Comparison of ENCODE assay signal across 11 cellular contexts in the genomic region with DNA sequence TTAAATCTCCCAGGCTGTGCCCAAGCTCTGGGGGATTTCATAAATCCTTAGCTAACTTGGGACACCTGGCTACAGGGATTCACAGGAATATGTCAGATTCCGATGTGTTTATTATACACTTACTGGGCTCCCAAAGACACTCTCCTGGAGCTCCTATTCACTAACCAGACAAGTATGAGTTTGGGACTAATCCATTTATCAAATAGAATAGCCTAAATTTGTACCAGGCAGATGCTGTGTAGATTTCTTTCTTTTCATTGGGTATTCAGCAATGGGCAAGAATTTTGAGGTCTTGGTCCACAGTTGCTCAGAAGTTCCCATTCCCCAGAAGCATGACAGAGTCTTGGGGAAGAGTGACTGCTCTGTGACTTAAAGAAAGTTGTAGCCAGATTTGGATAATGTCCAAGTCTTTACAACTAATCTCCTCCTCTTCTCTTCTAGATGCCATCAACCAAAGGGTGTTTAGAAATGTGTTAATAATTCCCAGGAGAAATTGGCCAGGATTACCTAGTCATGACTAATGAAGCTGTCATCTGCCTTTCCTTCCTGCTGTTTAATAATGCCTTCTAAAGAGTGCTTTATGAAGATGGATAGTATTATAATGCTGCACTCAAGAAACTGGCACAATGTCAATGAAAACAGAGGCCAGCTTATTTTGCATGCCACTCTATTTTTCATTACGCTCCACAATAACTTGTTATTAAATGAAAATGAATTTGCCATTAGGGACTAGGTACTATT.
DNase-seq lines count a peak whose midpoint lies in the region; TF ChIP-seq lines count a peak whose summit lies in the region.
"Had no signal": no experiment of that assay in that cellular context is flagged by ENCODE, and none has a peak within 500 bp of the region (broad histone marks: within the 10 kb centered on the region; RNA-seq: fewer than 3 reads in every experiment).

No MANE protein-coding gene starts in this region.

- H3K9me3 ChIP-seq in HEK293 (ENCODE audit: control insufficient read depth, insufficient read depth, low read depth, low read length), result no peaks in the 10 kb centered on the region
- H3K9me3 ChIP-seq in osteoblast (ENCODE audit: low read depth, low read length), result no peaks in the 10 kb centered on the region

- no peaks in the 10 kb centered on the region for H3K79me2 ChIP-seq in osteoblast (ENCODE audit: insufficient read depth, low read length)

- H3K4me2 ChIP-seq in osteoblast (ENCODE audit: insufficient read depth, low read length), result peak overlapping the region; percentile 22

- no peaks in the 10 kb centered on the region for H4K20me1 ChIP-seq in osteoblast (ENCODE audit: insufficient read depth, low read length)

- H3K4me3 ChIP-seq in HEK293 (ENCODE audit: low read depth, low read length), result no peak overlapping the region
- H3K4me3 ChIP-seq in choroid plexus epithelial cell (ENCODE audit: low read depth, low read length), result no peak overlapping the region
- H3K4me3 ChIP-seq in osteoblast (ENCODE audit: insufficient read depth, low read length), result no peak overlapping the region
- H3K4me3 ChIP-seq: K562 had no signal

- no peak overlapping the region for H2AFZ ChIP-seq in osteoblast (ENCODE audit: low read length)

- TF ChIP-seq CTCF in HEK293 (tag by site-specific recombination; IDR thresholded peaks at IDR 0.05) (no peak), choroid plexus epithelial cell (conservative IDR thresholded peaks at IDR 0.05; ENCODE audit: low read depth, low read length) (no peak), osteoblast (IDR thresholded peaks at IDR 0.05; ENCODE audit: extremely low read depth, low read depth, low read length) (no peak), GM13977 (IDR thresholded peaks at IDR 0.05; ENCODE audit: extremely low read depth, insufficient read depth, missing control alignments) (no peak)

- in situ Hi-C loops in GM13977 (cut with MboI; ENCODE audit: low pct_unique_long_range_greater_than_20kb, low sequenced_read_pairs, unreplicated experiment), result no loop called here

- peak; percentile 89 for DNase-seq in NCI-H524 treated with DMSO at 0.1 percent for 48 hours (lab: John Stamatoyannopoulos, UW)
- DNase-seq in choroid plexus epithelial cell (ENCODE audit: low read depth), result peak; percentile 63
- DNase-seq in osteoblast (ENCODE audit: insufficient read length, low spot score, missing footprints), result no peak
- DNase-seq in cortex of kidney (lab: John Stamatoyannopoulos, UW), result no peak
- DNase-seq in stimulated activated naive CD4-positive, alpha-beta T cell (lab: John Stamatoyannopoulos, UW), result no peak
- DNase-seq in inferior parietal cortex (ENCODE audit: extremely low spot score), result no peak
- no peak for DNase-seq in GM13977 (ENCODE audit: low spot score)
- DNase-seq: activated CD4-positive, CD25-positive, alpha-beta regulatory T cell treated with anti-CD3 and anti-CD28 coated beads, Interleukin-2, amount 50 U/mL, for 72 hours; OCI-M1 had no signal

- no peaks in the 10 kb centered on the region for H3K27me3 ChIP-seq in osteoblast (ENCODE audit: insufficient read depth, low read length)

- H3K4me1 ChIP-seq in HEK293 (ENCODE audit: control insufficient read depth, insufficient read depth, low read length) (peaks cover 6% of the 10 kb centered on the region), osteoblast (ENCODE audit: insufficient read depth, low read length) (peaks cover 19% of the 10 kb centered on the region)

- H3K36me3 ChIP-seq in HEK293 (ENCODE audit: control insufficient read depth in 2 of 2, insufficient read depth in 1 of 2, low read length in 2 of 2) (no peaks in the 10 kb centered on the region), osteoblast (ENCODE audit: insufficient read depth, low read length) (no peaks in the 10 kb centered on the region)

- H3K27ac ChIP-seq in HEK293 (ENCODE audit: extremely low read depth, low read depth, low read length) (no peak overlapping the region), osteoblast (ENCODE audit: low read depth, low read length) (peak overlapping the region; percentile 15)

- CTCF ChIA-PET in HEK293 (lab: Yijun Ruan, JAX), result interaction anchor here (0.6 to 2.9 kb wide), 5 partner anchors 13 to 291 kb away, joined by 3 to 21 read pairs (median 4); no protein-coding TSS in a partner anchor

- POLR2A ChIA-PET in HEK293 (lab: Yijun Ruan, JAX), result interaction anchor here (1.1 kb wide), 1 partner anchor 12 kb away, joined by 7 read pairs; no protein-coding TSS in a partner anchor

TF ChIP-seq in HEK293, 187 proteins besides CTCF, POLR2A, EP300 and RAD21 (continues in another document):
- TF ChIP-seq FEZF1 (tag by site-specific recombination; IDR thresholded peaks at IDR 0.05) (peak; percentile 98), GLI4 (tag by site-specific recombination; IDR thresholded peaks at IDR 0.05) (no peak), SCRT1 (tag by site-specific recombination; IDR thresholded peaks at IDR 0.05; ENCODE audit: borderline replicate concordance) (0 out of 2 replicates have a peak, but pooled peaks have one; percentile 29), ZNF585B (tag by site-specific recombination; IDR thresholded peaks at IDR 0.05) (no peak), ZNF837 (tag by site-specific recombination; IDR thresholded peaks at IDR 0.05) (no peak), ZBTB1 (tag by site-specific recombination; IDR thresholded peaks at IDR 0.05) (peak; percentile 83; the same call in 1 of the 2 replicates), ZNF501 (tag by site-specific recombination; IDR thresholded peaks at IDR 0.05) (peak; percentile 76; the same call in 1 of the 2 replicates), GFI1B (tag by site-specific recombination; IDR thresholded peaks at IDR 0.05) (peak; percentile 95), ZNF214 (tag by site-specific recombination; IDR thresholded peaks at IDR 0.05; ENCODE audit: borderline replicate concordance) (no peak; the same call in 1 of the 2 replicates), GLIS1 (tag by site-specific recombination; IDR thresholded peaks at IDR 0.05) (peak; percentile 61)
- TF ChIP-seq, protein P1, sequence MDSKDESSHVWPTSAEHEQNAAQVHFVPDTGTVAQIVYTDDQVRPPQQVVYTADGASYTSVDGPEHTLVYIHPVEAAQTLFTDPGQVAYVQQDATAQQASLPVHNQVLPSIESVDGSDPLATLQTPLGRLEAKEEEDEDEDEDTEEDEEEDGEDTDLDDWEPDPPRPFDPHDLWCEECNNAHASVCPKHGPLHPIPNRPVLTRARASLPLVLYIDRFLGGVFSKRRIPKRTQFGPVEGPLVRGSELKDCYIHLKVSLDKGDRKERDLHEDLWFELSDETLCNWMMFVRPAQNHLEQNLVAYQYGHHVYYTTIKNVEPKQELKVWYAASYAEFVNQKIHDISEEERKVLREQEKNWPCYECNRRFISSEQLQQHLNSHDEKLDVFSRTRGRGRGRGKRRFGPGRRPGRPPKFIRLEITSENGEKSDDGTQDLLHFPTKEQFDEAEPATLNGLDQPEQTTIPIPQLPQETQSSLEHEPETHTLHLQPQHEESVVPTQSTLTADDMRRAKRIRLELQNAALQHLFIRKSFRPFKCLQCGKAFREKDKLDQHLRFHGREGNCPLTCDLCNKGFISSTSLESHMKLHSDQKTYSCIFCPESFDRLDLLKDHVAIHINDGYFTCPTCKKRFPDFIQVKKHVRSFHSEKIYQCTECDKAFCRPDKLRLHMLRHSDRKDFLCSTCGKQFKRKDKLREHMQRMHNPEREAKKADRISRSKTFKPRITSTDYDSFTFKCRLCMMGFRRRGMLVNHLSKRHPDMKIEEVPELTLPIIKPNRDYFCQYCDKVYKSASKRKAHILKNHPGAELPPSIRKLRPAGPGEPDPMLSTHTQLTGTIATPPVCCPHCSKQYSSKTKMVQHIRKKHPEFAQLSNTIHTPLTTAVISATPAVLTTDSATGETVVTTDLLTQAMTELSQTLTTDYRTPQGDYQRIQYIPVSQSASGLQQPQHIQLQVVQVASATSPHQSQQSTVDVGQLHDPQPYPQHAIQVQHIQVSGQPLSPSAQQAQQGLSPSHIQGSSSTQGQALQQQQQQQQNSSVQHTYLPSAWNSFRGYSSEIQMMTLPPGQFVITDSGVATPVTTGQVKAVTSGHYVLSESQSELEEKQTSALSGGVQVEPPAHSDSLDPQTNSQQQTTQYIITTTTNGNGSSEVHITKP (tag by site-specific recombination; IDR thresholded peaks at IDR 0.05), result 0 out of 2 replicates have a peak, but pooled peaks have one; percentile 53
- TF ChIP-seq, protein P2, sequence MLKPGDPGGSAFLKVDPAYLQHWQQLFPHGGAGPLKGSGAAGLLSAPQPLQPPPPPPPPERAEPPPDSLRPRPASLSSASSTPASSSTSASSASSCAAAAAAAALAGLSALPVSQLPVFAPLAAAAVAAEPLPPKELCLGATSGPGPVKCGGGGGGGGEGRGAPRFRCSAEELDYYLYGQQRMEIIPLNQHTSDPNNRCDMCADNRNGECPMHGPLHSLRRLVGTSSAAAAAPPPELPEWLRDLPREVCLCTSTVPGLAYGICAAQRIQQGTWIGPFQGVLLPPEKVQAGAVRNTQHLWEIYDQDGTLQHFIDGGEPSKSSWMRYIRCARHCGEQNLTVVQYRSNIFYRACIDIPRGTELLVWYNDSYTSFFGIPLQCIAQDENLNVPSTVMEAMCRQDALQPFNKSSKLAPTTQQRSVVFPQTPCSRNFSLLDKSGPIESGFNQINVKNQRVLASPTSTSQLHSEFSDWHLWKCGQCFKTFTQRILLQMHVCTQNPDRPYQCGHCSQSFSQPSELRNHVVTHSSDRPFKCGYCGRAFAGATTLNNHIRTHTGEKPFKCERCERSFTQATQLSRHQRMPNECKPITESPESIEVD (tag by site-specific recombination; IDR thresholded peaks at IDR 0.05), result peak; percentile 98
- TF ChIP-seq, protein P3, sequence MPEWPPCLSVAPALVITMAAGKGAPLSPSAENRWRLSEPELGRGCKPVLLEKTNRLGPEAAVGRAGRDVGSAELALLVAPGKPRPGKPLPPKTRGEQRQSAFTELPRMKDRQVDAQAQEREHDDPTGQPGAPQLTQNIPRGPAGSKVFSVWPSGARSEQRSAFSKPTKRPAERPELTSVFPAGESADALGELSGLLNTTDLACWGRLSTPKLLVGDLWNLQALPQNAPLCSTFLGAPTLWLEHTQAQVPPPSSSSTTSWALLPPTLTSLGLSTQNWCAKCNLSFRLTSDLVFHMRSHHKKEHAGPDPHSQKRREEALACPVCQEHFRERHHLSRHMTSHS (tag by site-specific recombination; IDR thresholded peaks at IDR 0.05), result peak; percentile 94

Comparison
In these comparisons a context has a peak if more than half of its experiments do, and no peak if none do; other contexts are left out.
1. DNase-seq: peak in NCI-H524 treated with DMSO at 0.1 percent for 48 hours (single experiment) and choroid plexus epithelial cell (single experiment); none in osteoblast (single experiment), cortex of kidney (single experiment), stimulated activated naive CD4-positive, alpha-beta T cell (0 of 6), inferior parietal cortex (single experiment) and GM13977 (single experiment).